In the genomic region with DNA sequence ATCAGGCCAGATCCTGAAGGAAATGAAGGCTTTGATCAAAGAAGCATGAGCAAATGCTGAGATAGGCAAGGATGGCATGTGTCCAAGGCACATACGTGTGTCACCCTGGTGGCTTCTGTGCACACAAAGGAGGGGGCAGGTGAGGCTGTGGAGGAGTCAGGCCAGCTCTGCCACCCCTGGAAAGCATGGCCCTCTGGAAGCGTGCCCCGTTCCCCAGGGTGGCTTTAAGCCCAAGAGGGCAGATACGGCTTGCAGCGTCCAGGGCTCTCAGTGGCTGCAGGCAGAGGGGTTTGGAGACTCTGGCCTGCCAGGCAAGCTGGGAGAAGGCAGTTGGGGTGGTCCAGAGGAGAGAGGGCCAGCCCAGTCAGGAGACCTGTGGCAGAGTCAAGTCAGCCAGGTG, we compare ENCODE assay signal across 16 cellular contexts. TPM values are rescaled to one million over a fixed set of nuclear protein-coding genes. Genes with fewer than 3 reads are reported as not detected.
DNase-seq lines count a peak whose midpoint lies in the region; TF ChIP-seq lines count a peak whose summit lies in the region.
"Had no signal": no experiment of that assay in that cellular context is flagged by ENCODE, and none has a peak within 500 bp of the region (broad histone marks: within the 10 kb centered on the region; RNA-seq: fewer than 3 reads in every experiment).

No MANE protein-coding gene starts in this region.

- no peak for TF ChIP-seq POLR2A in testis (IDR thresholded peaks at IDR 0.05)

- TF ChIP-seq CTCF in LNCaP clone FGC (IDR thresholded peaks at IDR 0.05; ENCODE audit: control insufficient read depth, extremely low read depth, insufficient read depth) (no peak), testis (IDR thresholded peaks at IDR 0.05) (no peak)

- peaks cover 5% of the 10 kb centered on the region for H3K4me1 ChIP-seq in testis
- H3K4me1 ChIP-seq: A549, Caco-2 had no signal

- no peak overlapping the region for H3K4me3 ChIP-seq in LNCaP clone FGC (ENCODE audit: low read depth, low read length)
- H3K4me3 ChIP-seq in MG63: no peak overlapping the region
- no peak overlapping the region for H3K4me3 ChIP-seq in testis
- H3K4me3 ChIP-seq: A549, GM23248 had no signal

- H3K27ac ChIP-seq in testis: no peak overlapping the region
- H3K27ac ChIP-seq: A549, GM23248, HL-60 had no signal

- WGBS in testis, 2 donors: 65% methylated on average over 3 of the region's 5 CpGs; no CpG with 5 or more reads in 1 of the 2 donors

- peak; percentile 23 for DNase-seq in LNCaP clone FGC (ENCODE audit: low read depth)
- DNase-seq in NCI-H69 (lab: John Stamatoyannopoulos, UW): peak; percentile 1
- DNase-seq in mesenteric fat pad (ENCODE audit: low spot score): peak; percentile 80
- DNase-seq in amniotic stem cell (lab: John Stamatoyannopoulos, UW): no peak
- no peak for DNase-seq in MG63
- DNase-seq in testis: no peak
- DNase-seq: BE2C; Caco-2; CD8-positive, alpha-beta T cell; DND-41; GDM1; GM23248 had no signal

- intact Hi-C loops in testis (cut with DNase I; ENCODE audit: low total_unique reads): no loop called here

- H3K9me3 ChIP-seq in MG63: no peaks in the 10 kb centered on the region
- no peaks in the 10 kb centered on the region for H3K9me3 ChIP-seq in testis
- H3K9me3 ChIP-seq: A549, BE2C, Caco-2 had no signal

- H3K27me3 ChIP-seq in MG63: no peaks in the 10 kb centered on the region
- no peaks in the 10 kb centered on the region for H3K27me3 ChIP-seq in testis
- H3K27me3 ChIP-seq: BE2C had no signal

- H3K36me3 ChIP-seq in MG63 (no peaks in the 10 kb centered on the region), testis (ENCODE audit: low read depth, missing control alignments) (no peaks in the 10 kb centered on the region)
- H3K36me3 ChIP-seq: BE2C had no signal

RNA-seq across cellular contexts. Expression of a gene that starts 25.6 kb away (rescaled TPM):
- total RNA-seq in mesenteric fat pad (not detected), testis (10 to 100 TPM in 1 of 2 donors, 1 to 10 TPM in 1; 9.7 to 24.2 TPM)
- total RNA-seq in MG63 (2014; rRNA removed; shearing (Covaris generic); ENCODE audit: low replicate concordance): not detected in 2 replicates
- polyA plus RNA-seq in testis (ENCODE audit: insufficient read depth, low read depth, low replicate concordance): 13.3 TPM
- total RNA-seq: Caco-2; CD8-positive, alpha-beta T cell; GM23248 had no signal
- polyA plus RNA-seq: A549, AG04450, CD14-positive monocyte, GM23248 had no signal

RNA-seq across cellular contexts. Expression of a gene that starts 35.7 kb away (rescaled TPM):
- total RNA-seq in mesenteric fat pad (5.4 TPM), testis (1 to 10 TPM; 2.2 to 3.4 TPM)
- total RNA-seq in MG63 (2014; rRNA removed; shearing (Covaris generic); ENCODE audit: low replicate concordance): 0.02 and 0.07 TPM in 2 replicates
- polyA plus RNA-seq in testis (ENCODE audit: insufficient read depth, low read depth, low replicate concordance): 2.1 TPM
- polyA plus RNA-seq: GM23248 had no signal

RNA-seq across cellular contexts. Expression of a gene that starts 41.6 kb away (rescaled TPM):
- total RNA-seq in mesenteric fat pad: 21.3 TPM
- total RNA-seq in MG63 (2014; rRNA removed; shearing (Covaris generic); ENCODE audit: low replicate concordance): 2.3 and 5.9 TPM in 2 replicates
- total RNA-seq in testis: 10 to 100 TPM; 58.4 to 65.0 TPM
- polyA plus RNA-seq in testis (ENCODE audit: insufficient read depth, low read depth, low replicate concordance): 28.7 TPM

RNA-seq across cellular contexts. Expression of a gene that starts 54.0 kb away (rescaled TPM):
- total RNA-seq in mesenteric fat pad: not detected
- total RNA-seq in MG63 (2014; rRNA removed; shearing (Covaris generic); ENCODE audit: low replicate concordance): not detected in 2 replicates
- total RNA-seq in testis: 1 to 10 TPM in 1 of 2 donors, under 1 TPM in 1; 0.79 to 1.2 TPM
- polyA plus RNA-seq in testis (ENCODE audit: insufficient read depth, low read depth, low replicate concordance): 0.84 TPM
- total RNA-seq: Caco-2; CD8-positive, alpha-beta T cell; GM23248 had no signal
- polyA plus RNA-seq: A549, AG04450, CD14-positive monocyte, GM23248 had no signal

Comparison
In these comparisons a context has a peak if more than half of its experiments do, and no peak if none do; other contexts are left out.
1. DNase-seq: peak in LNCaP clone FGC (single experiment), NCI-H69 (single experiment) and mesenteric fat pad (single experiment); none in amniotic stem cell (single experiment), MG63 (single experiment) and testis (single experiment).
2. RNA of a gene that starts 25.6 kb away (total RNA-seq): 9.7 to 24.2 TPM in testis; not detected in mesenteric fat pad (single experiment) and not detected in MG63; every median in the first group is over 10 times any median in the second.